Comparison of ENCODE assay signal across 1 cellular context in the genomic region with DNA sequence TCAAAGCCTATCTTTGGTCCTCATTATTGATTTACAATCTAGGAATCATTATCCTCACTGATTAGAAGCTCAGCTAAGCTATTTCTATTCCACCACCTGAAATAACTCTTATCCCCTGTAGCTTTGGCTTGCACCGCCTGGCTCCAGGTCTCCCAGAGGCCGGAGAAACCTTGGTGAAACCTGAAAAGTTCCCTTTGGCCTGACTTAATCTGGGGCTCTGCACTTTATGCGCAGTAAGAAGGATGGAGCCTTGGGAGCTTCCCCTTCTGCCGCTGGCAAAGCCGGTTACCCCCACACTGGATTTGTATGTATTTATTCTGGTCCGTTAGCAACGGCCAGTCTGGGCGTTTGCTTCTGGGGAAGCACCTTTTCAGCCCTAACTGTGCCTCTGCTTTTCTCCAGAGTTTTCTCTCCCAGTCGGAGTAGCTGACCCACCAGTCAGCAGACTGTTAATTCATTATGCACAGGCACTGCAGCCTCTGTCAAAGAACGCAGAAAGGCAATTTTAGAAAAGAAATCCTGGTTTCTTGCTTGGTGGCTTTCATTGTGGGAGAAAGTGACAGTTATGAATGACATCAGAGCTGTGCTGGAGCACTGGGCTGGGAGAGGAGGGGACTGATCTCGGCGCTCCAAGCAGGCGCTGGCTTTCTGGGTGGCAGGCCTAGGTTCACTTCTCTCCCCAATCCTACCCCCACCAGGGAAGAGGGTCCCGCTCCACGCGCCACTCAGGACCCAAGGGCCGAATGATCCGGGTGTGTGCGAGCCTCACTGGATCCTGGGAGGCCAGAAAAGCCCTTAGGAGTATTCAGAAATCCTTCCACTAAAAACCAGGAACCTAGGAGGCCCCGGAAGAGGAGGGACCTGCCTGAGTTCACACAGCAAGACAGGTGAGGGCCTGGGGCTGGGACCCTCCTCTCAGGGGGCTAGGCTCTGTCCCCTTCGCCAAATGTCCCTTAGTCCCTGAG.
TF ChIP-seq lines count a peak whose summit lies in the region.

No MANE protein-coding gene starts in this region.

TF ChIP-seq in GM23338, 12 proteins besides CTCF, POLR2A, EP300 and RAD21 (continued from another document):
- TF ChIP-seq, protein P1, sequence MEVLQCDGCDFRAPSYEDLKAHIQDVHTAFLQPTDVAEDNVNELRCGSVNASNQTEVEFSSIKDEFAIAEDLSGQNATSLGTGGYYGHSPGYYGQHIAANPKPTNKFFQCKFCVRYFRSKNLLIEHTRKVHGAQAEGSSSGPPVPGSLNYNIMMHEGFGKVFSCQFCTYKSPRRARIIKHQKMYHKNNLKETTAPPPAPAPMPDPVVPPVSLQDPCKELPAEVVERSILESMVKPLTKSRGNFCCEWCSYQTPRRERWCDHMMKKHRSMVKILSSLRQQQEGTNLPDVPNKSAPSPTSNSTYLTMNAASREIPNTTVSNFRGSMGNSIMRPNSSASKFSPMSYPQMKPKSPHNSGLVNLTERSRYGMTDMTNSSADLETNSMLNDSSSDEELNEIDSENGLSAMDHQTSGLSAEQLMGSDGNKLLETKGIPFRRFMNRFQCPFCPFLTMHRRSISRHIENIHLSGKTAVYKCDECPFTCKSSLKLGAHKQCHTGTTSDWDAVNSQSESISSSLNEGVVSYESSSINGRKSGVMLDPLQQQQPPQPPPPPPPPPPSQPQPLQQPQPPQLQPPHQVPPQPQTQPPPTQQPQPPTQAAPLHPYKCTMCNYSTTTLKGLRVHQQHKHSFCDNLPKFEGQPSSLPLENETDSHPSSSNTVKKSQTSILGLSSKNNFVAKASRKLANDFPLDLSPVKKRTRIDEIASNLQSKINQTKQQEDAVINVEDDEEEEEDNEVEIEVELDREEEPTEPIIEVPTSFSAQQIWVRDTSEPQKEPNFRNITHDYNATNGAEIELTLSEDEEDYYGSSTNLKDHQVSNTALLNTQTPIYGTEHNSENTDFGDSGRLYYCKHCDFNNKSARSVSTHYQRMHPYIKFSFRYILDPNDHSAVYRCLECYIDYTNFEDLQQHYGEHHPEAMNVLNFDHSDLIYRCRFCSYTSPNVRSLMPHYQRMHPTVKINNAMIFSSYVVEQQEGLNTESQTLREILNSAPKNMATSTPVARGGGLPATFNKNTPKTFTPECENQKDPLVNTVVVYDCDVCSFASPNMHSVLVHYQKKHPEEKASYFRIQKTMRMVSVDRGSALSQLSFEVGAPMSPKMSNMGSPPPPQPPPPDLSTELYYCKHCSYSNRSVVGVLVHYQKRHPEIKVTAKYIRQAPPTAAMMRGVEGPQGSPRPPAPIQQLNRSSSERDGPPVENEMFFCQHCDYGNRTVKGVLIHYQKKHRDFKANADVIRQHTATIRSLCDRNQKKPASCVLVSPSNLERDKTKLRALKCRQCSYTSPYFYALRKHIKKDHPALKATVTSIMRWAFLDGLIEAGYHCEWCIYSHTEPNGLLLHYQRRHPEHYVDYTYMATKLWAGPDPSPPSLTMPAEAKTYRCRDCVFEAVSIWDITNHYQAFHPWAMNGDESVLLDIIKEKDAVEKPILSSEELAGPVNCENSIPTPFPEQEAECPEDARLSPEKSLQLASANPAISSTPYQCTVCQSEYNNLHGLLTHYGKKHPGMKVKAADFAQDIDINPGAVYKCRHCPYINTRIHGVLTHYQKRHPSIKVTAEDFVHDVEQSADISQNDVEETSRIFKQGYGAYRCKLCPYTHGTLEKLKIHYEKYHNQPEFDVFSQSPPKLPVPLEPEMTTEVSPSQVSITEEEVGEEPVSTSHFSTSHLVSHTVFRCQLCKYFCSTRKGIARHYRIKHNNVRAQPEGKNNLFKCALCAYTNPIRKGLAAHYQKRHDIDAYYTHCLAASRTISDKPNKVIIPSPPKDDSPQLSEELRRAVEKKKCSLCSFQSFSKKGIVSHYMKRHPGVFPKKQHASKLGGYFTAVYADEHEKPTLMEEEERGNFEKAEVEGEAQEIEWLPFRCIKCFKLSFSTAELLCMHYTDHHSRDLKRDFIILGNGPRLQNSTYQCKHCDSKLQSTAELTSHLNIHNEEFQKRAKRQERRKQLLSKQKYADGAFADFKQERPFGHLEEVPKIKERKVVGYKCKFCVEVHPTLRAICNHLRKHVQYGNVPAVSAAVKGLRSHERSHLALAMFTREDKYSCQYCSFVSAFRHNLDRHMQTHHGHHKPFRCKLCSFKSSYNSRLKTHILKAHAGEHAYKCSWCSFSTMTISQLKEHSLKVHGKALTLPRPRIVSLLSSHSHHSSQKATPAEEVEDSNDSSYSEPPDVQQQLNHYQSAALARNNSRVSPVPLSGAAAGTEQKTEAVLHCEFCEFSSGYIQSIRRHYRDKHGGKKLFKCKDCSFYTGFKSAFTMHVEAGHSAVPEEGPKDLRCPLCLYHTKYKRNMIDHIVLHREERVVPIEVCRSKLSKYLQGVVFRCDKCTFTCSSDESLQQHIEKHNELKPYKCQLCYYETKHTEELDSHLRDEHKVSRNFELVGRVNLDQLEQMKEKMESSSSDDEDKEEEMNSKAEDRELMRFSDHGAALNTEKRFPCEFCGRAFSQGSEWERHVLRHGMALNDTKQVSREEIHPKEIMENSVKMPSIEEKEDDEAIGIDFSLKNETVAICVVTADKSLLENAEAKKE (CRISPR knock-in tag; IDR thresholded peaks at IDR 0.05), result no peak
- TF ChIP-seq, protein P2, sequence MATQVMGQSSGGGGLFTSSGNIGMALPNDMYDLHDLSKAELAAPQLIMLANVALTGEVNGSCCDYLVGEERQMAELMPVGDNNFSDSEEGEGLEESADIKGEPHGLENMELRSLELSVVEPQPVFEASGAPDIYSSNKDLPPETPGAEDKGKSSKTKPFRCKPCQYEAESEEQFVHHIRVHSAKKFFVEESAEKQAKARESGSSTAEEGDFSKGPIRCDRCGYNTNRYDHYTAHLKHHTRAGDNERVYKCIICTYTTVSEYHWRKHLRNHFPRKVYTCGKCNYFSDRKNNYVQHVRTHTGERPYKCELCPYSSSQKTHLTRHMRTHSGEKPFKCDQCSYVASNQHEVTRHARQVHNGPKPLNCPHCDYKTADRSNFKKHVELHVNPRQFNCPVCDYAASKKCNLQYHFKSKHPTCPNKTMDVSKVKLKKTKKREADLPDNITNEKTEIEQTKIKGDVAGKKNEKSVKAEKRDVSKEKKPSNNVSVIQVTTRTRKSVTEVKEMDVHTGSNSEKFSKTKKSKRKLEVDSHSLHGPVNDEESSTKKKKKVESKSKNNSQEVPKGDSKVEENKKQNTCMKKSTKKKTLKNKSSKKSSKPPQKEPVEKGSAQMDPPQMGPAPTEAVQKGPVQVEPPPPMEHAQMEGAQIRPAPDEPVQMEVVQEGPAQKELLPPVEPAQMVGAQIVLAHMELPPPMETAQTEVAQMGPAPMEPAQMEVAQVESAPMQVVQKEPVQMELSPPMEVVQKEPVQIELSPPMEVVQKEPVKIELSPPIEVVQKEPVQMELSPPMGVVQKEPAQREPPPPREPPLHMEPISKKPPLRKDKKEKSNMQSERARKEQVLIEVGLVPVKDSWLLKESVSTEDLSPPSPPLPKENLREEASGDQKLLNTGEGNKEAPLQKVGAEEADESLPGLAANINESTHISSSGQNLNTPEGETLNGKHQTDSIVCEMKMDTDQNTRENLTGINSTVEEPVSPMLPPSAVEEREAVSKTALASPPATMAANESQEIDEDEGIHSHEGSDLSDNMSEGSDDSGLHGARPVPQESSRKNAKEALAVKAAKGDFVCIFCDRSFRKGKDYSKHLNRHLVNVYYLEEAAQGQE (IDR thresholded peaks at IDR 0.05; ENCODE audit: unreplicated experiment), result no peak
- TF ChIP-seq EZH2 (IDR thresholded peaks at IDR 0.05; ENCODE audit: low read depth, unreplicated experiment) (no peak), JUNB (IDR thresholded peaks at IDR 0.05; ENCODE audit: unreplicated experiment) (no peak), ZNF331 (CRISPR knock-in tag; IDR thresholded peaks at IDR 0.05; ENCODE audit: low read depth) (no peak), STAT1 (IDR thresholded peaks at IDR 0.05; ENCODE audit: unreplicated experiment) (no peak)
